In the genomic region with DNA sequence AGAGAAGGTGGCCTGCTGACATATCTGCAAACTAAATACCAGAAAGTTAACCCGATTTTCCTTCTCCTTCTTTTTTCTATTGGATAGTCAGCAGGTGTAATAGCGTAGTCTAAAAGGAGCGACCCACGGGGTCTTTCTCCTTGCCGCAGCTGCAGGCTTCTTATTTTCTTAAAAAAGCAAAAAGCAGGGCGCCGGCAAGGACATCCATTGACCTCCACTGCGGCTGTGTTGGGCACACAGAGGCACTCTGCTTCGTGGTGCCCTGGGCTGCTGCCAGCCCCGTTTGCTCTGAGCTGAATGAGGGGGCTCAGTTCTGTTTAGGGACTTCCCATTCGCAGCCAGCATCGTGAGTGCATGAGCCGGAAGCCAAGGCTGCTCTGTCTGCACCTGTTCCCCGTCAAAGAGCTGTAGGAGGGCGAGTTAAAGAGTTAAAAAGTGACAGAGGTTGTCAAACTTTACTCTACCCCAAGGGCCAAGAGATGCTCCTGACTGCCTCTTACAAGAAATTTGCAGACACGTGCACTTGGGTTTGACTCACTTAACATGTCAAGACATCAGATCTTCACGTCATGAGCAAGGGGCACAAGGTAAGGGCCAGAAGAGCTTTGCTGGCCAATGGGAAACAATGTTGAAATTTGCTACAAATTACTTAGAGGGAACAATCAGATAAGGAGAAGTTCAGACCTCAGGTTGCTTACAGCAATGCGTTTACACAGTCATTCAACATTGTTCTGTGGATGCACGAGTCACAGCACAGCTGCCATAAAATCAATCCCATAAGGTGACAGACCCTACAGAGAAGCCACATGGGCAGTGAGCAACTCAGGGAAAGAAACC, we compare ENCODE assay signal across 1 cellular context.
TF ChIP-seq lines count a peak whose summit lies in the region.

No MANE protein-coding gene starts in this region.

TF ChIP-seq in HepG2, 621 proteins besides CTCF, POLR2A, EP300 and RAD21 (continued from another document):
- TF ChIP-seq, protein P1, sequence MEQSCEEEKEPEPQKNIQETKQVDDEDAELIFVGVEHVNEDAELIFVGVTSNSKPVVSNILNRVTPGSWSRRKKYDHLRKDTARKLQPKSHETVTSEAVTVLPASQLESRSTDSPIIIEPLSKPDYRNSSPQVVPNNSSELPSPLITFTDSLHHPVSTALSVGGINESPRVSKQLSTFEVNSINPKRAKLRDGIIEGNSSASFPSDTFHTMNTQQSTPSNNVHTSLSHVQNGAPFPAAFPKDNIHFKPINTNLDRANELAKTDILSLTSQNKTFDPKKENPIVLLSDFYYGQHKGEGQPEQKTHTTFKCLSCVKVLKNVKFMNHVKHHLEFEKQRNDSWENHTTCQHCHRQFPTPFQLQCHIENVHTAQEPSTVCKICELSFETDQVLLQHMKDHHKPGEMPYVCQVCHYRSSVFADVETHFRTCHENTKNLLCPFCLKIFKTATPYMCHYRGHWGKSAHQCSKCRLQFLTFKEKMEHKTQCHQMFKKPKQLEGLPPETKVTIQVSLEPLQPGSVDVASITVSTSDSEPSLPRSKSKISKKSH (CRISPR knock-in tag; IDR thresholded peaks at IDR 0.05; ENCODE audit: borderline replicate concordance), result no peak
- TF ChIP-seq, protein P2, sequence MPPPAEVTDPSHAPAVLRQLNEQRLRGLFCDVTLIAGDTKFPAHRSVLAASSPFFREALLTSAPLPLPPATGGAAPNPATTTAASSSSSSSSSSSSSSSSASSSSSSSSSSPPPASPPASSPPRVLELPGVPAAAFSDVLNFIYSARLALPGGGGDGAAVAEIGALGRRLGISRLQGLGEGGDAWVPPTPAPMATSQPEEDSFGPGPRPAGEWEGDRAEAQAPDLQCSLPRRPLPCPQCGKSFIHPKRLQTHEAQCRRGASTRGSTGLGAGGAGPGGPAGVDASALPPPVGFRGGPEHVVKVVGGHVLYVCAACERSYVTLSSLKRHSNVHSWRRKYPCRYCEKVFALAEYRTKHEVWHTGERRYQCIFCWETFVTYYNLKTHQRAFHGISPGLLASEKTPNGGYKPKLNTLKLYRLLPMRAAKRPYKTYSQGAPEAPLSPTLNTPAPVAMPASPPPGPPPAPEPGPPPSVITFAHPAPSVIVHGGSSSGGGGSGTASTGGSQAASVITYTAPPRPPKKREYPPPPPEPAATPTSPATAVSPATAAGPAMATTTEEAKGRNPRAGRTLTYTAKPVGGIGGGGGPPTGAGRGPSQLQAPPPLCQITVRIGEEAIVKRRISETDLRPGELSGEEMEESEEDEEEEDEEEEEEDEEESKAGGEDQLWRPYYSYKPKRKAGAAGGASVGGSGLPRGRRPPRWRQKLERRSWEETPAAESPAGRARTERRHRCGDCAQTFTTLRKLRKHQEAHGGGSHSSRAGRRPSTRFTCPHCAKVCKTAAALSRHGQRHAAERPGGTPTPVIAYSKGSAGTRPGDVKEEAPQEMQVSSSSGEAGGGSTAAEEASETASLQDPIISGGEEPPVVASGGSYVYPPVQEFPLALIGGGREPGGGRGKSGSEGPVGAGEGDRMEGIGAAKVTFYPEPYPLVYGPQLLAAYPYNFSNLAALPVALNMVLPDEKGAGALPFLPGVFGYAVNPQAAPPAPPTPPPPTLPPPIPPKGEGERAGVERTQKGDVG (CRISPR knock-in tag; IDR thresholded peaks at IDR 0.05; ENCODE audit: borderline replicate concordance), result no peak
- TF ChIP-seq JDP2 (CRISPR knock-in tag; IDR thresholded peaks at IDR 0.05; ENCODE audit: borderline replicate concordance) (no peak), CCAR2 (optimal IDR thresholded peaks at IDR 0.05; ENCODE audit: low read depth, low read length) (no peak), ZSCAN9 (CRISPR knock-in tag; IDR thresholded peaks at IDR 0.05; ENCODE audit: borderline replicate concordance) (no peak), ZNF292 (CRISPR knock-in tag; IDR thresholded peaks at IDR 0.05; ENCODE audit: borderline replicate concordance, low read depth) (no peak), ZNF44 (CRISPR knock-in tag; IDR thresholded peaks at IDR 0.05) (no peak)
- TF ChIP-seq, protein P3, sequence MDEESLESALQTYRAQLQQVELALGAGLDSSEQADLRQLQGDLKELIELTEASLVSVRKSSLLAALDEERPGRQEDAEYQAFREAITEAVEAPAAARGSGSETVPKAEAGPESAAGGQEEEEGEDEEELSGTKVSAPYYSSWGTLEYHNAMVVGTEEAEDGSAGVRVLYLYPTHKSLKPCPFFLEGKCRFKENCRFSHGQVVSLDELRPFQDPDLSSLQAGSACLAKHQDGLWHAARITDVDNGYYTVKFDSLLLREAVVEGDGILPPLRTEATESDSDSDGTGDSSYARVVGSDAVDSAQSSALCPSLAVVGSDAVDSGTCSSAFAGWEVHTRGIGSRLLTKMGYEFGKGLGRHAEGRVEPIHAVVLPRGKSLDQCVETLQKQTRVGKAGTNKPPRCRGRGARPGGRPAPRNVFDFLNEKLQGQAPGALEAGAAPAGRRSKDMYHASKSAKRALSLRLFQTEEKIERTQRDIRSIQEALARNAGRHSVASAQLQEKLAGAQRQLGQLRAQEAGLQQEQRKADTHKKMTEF (CRISPR knock-in tag; IDR thresholded peaks at IDR 0.05), result no peak
- TF ChIP-seq, protein P4, sequence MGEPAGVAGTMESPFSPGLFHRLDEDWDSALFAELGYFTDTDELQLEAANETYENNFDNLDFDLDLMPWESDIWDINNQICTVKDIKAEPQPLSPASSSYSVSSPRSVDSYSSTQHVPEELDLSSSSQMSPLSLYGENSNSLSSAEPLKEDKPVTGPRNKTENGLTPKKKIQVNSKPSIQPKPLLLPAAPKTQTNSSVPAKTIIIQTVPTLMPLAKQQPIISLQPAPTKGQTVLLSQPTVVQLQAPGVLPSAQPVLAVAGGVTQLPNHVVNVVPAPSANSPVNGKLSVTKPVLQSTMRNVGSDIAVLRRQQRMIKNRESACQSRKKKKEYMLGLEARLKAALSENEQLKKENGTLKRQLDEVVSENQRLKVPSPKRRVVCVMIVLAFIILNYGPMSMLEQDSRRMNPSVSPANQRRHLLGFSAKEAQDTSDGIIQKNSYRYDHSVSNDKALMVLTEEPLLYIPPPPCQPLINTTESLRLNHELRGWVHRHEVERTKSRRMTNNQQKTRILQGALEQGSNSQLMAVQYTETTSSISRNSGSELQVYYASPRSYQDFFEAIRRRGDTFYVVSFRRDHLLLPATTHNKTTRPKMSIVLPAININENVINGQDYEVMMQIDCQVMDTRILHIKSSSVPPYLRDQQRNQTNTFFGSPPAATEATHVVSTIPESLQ (CRISPR knock-in tag; conservative IDR thresholded peaks at IDR 0.05), result no peak
- TF ChIP-seq, protein P5, sequence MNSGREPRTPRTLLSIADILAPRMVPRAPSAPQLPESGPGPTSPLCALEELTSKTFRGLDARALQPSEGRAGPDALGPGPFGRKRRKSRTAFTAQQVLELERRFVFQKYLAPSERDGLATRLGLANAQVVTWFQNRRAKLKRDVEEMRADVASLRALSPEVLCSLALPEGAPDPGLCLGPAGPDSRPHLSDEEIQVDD (CRISPR knock-in tag; IDR thresholded peaks at IDR 0.05; ENCODE audit: borderline replicate concordance), result no peak
TF ChIP-seq in HepG2: peak in this region for 0.
